ENCODE assay signal across 8 cellular contexts in genomic region chr17:29931253-29931932, GRCh38. TPM values are rescaled to one million over a fixed set of nuclear protein-coding genes. Genes with fewer than 3 reads are reported as not detected.
DNase-seq lines count a peak whose midpoint lies in the region; ATAC-seq and TF ChIP-seq lines count a peak whose summit lies in the region.

No MANE protein-coding gene starts in this region.

- H3K4me3 ChIP-seq in GM12875 (ENCODE audit: low read depth, low read length) (no peak overlapping the region), SU-DHL-6 (ENCODE audit: insufficient read depth, low read length, poor library complexity, severe bottlenecking) (peak overlapping the region; percentile 87), right cardiac atrium (ENCODE audit: low read length) (peak overlapping the region; percentile 84)

- no peaks in the 10 kb centered on the region for H4K20me1 ChIP-seq in SU-DHL-6 (ENCODE audit: low read depth, low read length)

- ATAC-seq in HG02840 (IDR thresholded peaks at IDR 0.05; ENCODE audit: low FRiP score, unreplicated experiment) (peak; percentile 54), right cardiac atrium (peak; percentile 77 to 79), HG03039 (IDR thresholded peaks at IDR 0.05; ENCODE audit: unreplicated experiment) (no peak)

- H3K9me3 ChIP-seq in SU-DHL-6 (ENCODE audit: insufficient read depth, low read length) (no peaks in the 10 kb centered on the region), right cardiac atrium (ENCODE audit: control insufficient read depth, low read length) (no peaks in the 10 kb centered on the region)

- no peaks in the 10 kb centered on the region for H3K9me2 ChIP-seq in SU-DHL-6 (replicated peaks; ENCODE audit: insufficient read depth, low read length)

- H3K36me3 ChIP-seq in SU-DHL-6 (ENCODE audit: low read length): 0 out of 2 replicates have a peak, but pooled peaks cover 7% of the 10 kb centered on the region

- no peaks in the 10 kb centered on the region for H3K4me1 ChIP-seq in right cardiac atrium (ENCODE audit: control insufficient read depth, insufficient read depth, low read length)

- WGBS in right cardiac atrium: under 1% methylated on average over 3 of the region's 3 CpGs

- peak overlapping the region; percentile 7 for H2AFZ ChIP-seq in SU-DHL-6 (ENCODE audit: low read depth, low read length, severe bottlenecking)

- peak overlapping the region; percentile 82 for H3K9ac ChIP-seq in SU-DHL-6 (ENCODE audit: low read length)

- H3K27me3 ChIP-seq in SU-DHL-6 (ENCODE audit: low read length) (no peaks in the 10 kb centered on the region), right cardiac atrium (ENCODE audit: control insufficient read depth, insufficient read depth) (no peaks in the 10 kb centered on the region)

- intact Hi-C loops in right cardiac atrium (cut with DNase I): loop anchor here in 3 of 4 donors (2.0 to 5.0 kb wide), 2 partner anchors 123 to 124 kb away; no protein-coding TSS in a partner anchor

- peak overlapping the region; percentile 95 for H3K4me2 ChIP-seq in SU-DHL-6 (ENCODE audit: low read depth, low read length, poor library complexity, severe bottlenecking)

- peaks cover 40% of the 10 kb centered on the region for H3K79me2 ChIP-seq in SU-DHL-6 (ENCODE audit: insufficient read depth, low read length)

- DNase-seq in NCI-H1436 (lab: John Stamatoyannopoulos, UW) (peak; percentile 100), amniotic epithelial cell (ENCODE audit: low read depth) (peak; percentile 68), right cardiac atrium (peak; percentile 48 to 72 (median 63)), retina (peak; percentile 86)

- H3F3A ChIP-seq in SU-DHL-6 (ENCODE audit: insufficient read depth): peaks cover 8% of the 10 kb centered on the region

- H3K27ac ChIP-seq in SU-DHL-6 (ENCODE audit: low read depth, low read length) (peak overlapping the region; percentile 91), right cardiac atrium (ENCODE audit: low read length) (no peak overlapping the region)

- TF ChIP-seq CTCF in GM12875 (IDR thresholded peaks at IDR 0.05; ENCODE audit: borderline replicate concordance, insufficient read depth, low read depth, low read length): peak; percentile 76
- peak; percentile 95 for TF ChIP-seq CTCF in SU-DHL-6 (IDR thresholded peaks at IDR 0.05; ENCODE audit: insufficient read depth, low read length, poor library complexity, severe bottlenecking)

RNA-seq across cellular contexts. Expression of gene SSH2, which starts 1.4 kb away (rescaled TPM):
- total RNA-seq in right cardiac atrium: 10 to 100 TPM; 37.3 to 43.5 (median 38.0) TPM
- polyA plus RNA-seq in right cardiac atrium: 18.8 TPM

RNA-seq across cellular contexts. Expression of gene EFCAB5, which starts 10.0 kb away (rescaled TPM):
- 1 to 10 TPM in 1 of 4 donors, under 1 TPM in 2, not detected in 1; 0.43 to 1.1 (median 0.47) TPM for total RNA-seq in right cardiac atrium
- 0.18 TPM for polyA plus RNA-seq in right cardiac atrium
